Comparison of ENCODE assay signal across 5 cellular contexts in genomic region chr12:96677363-96677762, GRCh38.
"Had no signal": no experiment of that assay in that cellular context is flagged by ENCODE, and none has a peak within 500 bp of the region (broad histone marks: within the 10 kb centered on the region; RNA-seq: fewer than 3 reads in every experiment).

No MANE protein-coding gene starts in this region.

- H3K9me3 Mint-ChIP-seq: GM23338, H9 had no signal

- H3K4me1 Mint-ChIP-seq: GM23338 had no signal

- ATAC-seq: GM23338, K562 had no signal

- DNase-seq: H9, HCEC 1CT, IMR-90 had no signal

- H3K27ac Mint-ChIP-seq: GM23338, H9 had no signal

- H3K4me3 Mint-ChIP-seq: GM23338, H9 had no signal
